In genomic region chr11:125502198-125502597, GRCh38 we compare ENCODE assay signal across 10 cellular contexts. TPM values are rescaled to one million over a fixed set of nuclear protein-coding genes. Genes with fewer than 3 reads are reported as not detected.
"Had no signal": no experiment of that assay in that cellular context is flagged by ENCODE, and none has a peak within 500 bp of the region (broad histone marks: within the 10 kb centered on the region; RNA-seq: fewer than 3 reads in every experiment).

No MANE protein-coding gene starts in this region.

- H3K27ac ChIP-seq: GM23248, KMS-11 had no signal

- FAIRE-seq: H54, HTR-8/SVneo had no signal

- H2AFZ ChIP-seq: GM23248 had no signal

- DNase-seq: GM23248, GOT3, H9, HCEC 1CT, Karpas-422, KBM-7 had no signal

- H3K4me3 ChIP-seq: GM23248 had no signal

- H3K4me2 ChIP-seq: KMS-11 had no signal

- H3K9ac ChIP-seq: GM23248, KMS-11 had no signal

RNA-seq across cellular contexts. Expression of gene FEZ1, which starts 6.1 kb away (rescaled TPM):
- total RNA-seq: HT-29 had no signal
